19 cellular contexts compared by ENCODE assay signal in the genomic region with DNA sequence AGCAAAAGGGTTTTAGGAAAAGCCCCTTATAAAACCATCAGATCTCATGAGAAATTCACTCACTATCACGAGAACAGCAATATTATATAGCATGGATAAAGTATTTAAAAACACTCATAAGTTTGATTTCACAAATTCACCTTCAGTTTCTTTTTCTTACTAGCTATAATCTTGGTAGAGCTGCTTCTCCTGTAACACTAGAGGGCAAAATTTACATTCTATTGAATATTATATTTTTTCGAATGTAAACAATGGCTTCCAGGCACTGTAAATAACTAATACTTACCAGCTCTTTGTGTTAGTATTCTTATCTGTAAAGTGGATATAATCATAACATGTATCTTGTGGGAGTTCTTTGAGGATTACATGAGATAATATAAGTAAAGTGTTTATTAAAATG.
A peak's percentile ranks its signal among the peaks of the same experiment; 100 is the strongest.
DNase-seq lines count a peak whose midpoint lies in the region; ATAC-seq and TF ChIP-seq lines count a peak whose summit lies in the region.
"Had no signal": no experiment of that assay in that cellular context is flagged by ENCODE, and none has a peak within 500 bp of the region (broad histone marks: within the 10 kb centered on the region; RNA-seq: fewer than 3 reads in every experiment).

No MANE protein-coding gene starts in this region.

- DNase-seq in GM03348 (ENCODE audit: low spot score), result peak; percentile 4
- peak; percentile 15 for DNase-seq in LNCaP clone FGC (ENCODE audit: low read depth)
- peak; percentile 9 for DNase-seq in astrocyte of the spinal cord (ENCODE audit: low read depth, low spot score)
- DNase-seq in foreskin fibroblast, result peak in 1 of 2 donors; percentile 16
- DNase-seq in mucosa of gallbladder (ENCODE audit: low spot score), result no peak
- DNase-seq in HAP-1 (ENCODE audit: low spot score in 2 of 2), result no peak
- DNase-seq: activated CD4-positive, alpha-beta memory T cell treated with anti-CD3 and anti-CD28 coated beads, Interleukin-2, amount 10 ng/mL, durations not matched to agents 7 days and 5 days; activated T-cell treated with anti-CD3 and anti-CD28 coated beads, Interleukin-2, amount 50 U/mL, for 48 hours; amygdala; CD4-positive, alpha-beta memory T cell; H9; naive B cell; NCI-H1417; NCI-H2227 treated with DMSO at 0.1 percent for 48 hours had no signal

- TF ChIP-seq CTCF in LNCaP clone FGC (IDR thresholded peaks at IDR 0.05; ENCODE audit: control insufficient read depth, extremely low read depth, insufficient read depth), result peak; percentile 52
- peak; percentile 43 for TF ChIP-seq CTCF in astrocyte of the spinal cord (IDR thresholded peaks at IDR 0.05; ENCODE audit: low read depth, low read length)
- TF ChIP-seq CTCF in foreskin fibroblast (IDR thresholded peaks at IDR 0.05; ENCODE audit: low read depth, low read length), result peak; percentile 22

- no peak overlapping the region for H3K4me3 ChIP-seq in LNCaP clone FGC (ENCODE audit: low read depth, low read length)
- H3K4me3 ChIP-seq in astrocyte of the spinal cord (ENCODE audit: low read depth, low read length), result no peak overlapping the region
- no peak overlapping the region for H3K4me3 ChIP-seq in foreskin fibroblast (ENCODE audit: low read depth in 1 of 2, low read length in 2 of 2)
- H3K4me3 ChIP-seq in HAP-1, result no peak overlapping the region
- H3K4me3 ChIP-seq: esophagus muscularis mucosa, SJSA1 had no signal

- no peak for ATAC-seq in GM19463 (IDR thresholded peaks at IDR 0.05; ENCODE audit: unreplicated experiment)
- no peak for ATAC-seq in GM18502 (IDR thresholded peaks at IDR 0.05; ENCODE audit: poor library complexity, unreplicated experiment)
- ATAC-seq: stimulated activated memory B cell treated with anti-CD40 and anti-IgM and Interleukin-4, amounts not matched to agents 10 μg/mL and 1 μg/mL and 100 μg/mL, for 72 hours had no signal

- H3K4me1 ChIP-seq in HAP-1, result no peaks in the 10 kb centered on the region
- H3K4me1 ChIP-seq: esophagus muscularis mucosa, SJSA1 had no signal

- no peaks in the 10 kb centered on the region for H3K27me3 ChIP-seq in HAP-1 (ENCODE audit: low read depth)
- H3K27me3 ChIP-seq: esophagus muscularis mucosa, SJSA1 had no signal

- no peaks in the 10 kb centered on the region for H3K36me3 ChIP-seq in HAP-1 (replicated peaks)
- H3K36me3 ChIP-seq: esophagus muscularis mucosa, SJSA1 had no signal

- in situ Hi-C loops in astrocyte of the spinal cord (cut with HindIII; ENCODE audit: low sequenced_read_pairs) (no loop called here), HAP-1 (cut with MboI; ENCODE audit: low sequenced_read_pairs) (no loop called here)

- H3K9me3 ChIP-seq in HAP-1, result no peaks in the 10 kb centered on the region
- H3K9me3 ChIP-seq: esophagus muscularis mucosa, SJSA1 had no signal

Comparison
In these comparisons a context has a peak if more than half of its experiments do, and no peak if none do; other contexts are left out.
1. DNase-seq: peak in GM03348 (single experiment), LNCaP clone FGC (single experiment) and astrocyte of the spinal cord (single experiment); none in mucosa of gallbladder (single experiment) and HAP-1 (0 of 2).
2. Peak in every context shown above with its lines, with median percentiles within 50 percentile points of each other: CTCF ChIP-seq.